ENCODE assay signal across 1 cellular context in the genomic region with DNA sequence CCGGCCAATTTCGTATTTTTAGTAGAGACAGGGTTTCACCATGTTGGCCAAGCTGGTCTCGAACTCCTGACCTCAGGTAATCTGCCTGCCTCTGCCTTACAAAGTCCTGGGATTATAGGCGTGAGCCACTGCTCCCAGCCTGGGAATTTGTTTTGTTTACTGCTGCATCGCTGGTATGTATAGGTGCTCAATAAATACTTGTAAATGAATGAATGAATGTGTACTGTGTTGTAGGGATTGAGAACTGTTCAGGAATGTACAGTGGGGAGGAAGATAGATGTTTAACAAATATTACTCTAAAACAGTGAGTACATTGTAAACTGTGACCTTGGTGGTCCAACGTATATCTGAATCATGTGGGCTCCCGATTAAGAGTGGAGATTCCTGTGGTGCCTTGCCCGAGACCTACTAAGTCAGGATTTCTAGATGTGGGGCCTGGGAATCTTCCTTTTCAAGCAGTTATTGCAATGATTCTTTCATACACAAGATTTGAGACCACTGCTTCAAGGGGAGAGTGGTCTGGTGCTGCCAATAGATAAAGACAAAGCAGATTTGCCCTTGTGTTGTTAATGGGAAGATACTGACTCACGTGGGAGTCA.
TF ChIP-seq lines count a peak whose summit lies in the region.

No MANE protein-coding gene starts in this region.

TF ChIP-seq in GM23338, 12 proteins besides CTCF, POLR2A, EP300 and RAD21 (continued from another document):
- TF ChIP-seq, protein P1, sequence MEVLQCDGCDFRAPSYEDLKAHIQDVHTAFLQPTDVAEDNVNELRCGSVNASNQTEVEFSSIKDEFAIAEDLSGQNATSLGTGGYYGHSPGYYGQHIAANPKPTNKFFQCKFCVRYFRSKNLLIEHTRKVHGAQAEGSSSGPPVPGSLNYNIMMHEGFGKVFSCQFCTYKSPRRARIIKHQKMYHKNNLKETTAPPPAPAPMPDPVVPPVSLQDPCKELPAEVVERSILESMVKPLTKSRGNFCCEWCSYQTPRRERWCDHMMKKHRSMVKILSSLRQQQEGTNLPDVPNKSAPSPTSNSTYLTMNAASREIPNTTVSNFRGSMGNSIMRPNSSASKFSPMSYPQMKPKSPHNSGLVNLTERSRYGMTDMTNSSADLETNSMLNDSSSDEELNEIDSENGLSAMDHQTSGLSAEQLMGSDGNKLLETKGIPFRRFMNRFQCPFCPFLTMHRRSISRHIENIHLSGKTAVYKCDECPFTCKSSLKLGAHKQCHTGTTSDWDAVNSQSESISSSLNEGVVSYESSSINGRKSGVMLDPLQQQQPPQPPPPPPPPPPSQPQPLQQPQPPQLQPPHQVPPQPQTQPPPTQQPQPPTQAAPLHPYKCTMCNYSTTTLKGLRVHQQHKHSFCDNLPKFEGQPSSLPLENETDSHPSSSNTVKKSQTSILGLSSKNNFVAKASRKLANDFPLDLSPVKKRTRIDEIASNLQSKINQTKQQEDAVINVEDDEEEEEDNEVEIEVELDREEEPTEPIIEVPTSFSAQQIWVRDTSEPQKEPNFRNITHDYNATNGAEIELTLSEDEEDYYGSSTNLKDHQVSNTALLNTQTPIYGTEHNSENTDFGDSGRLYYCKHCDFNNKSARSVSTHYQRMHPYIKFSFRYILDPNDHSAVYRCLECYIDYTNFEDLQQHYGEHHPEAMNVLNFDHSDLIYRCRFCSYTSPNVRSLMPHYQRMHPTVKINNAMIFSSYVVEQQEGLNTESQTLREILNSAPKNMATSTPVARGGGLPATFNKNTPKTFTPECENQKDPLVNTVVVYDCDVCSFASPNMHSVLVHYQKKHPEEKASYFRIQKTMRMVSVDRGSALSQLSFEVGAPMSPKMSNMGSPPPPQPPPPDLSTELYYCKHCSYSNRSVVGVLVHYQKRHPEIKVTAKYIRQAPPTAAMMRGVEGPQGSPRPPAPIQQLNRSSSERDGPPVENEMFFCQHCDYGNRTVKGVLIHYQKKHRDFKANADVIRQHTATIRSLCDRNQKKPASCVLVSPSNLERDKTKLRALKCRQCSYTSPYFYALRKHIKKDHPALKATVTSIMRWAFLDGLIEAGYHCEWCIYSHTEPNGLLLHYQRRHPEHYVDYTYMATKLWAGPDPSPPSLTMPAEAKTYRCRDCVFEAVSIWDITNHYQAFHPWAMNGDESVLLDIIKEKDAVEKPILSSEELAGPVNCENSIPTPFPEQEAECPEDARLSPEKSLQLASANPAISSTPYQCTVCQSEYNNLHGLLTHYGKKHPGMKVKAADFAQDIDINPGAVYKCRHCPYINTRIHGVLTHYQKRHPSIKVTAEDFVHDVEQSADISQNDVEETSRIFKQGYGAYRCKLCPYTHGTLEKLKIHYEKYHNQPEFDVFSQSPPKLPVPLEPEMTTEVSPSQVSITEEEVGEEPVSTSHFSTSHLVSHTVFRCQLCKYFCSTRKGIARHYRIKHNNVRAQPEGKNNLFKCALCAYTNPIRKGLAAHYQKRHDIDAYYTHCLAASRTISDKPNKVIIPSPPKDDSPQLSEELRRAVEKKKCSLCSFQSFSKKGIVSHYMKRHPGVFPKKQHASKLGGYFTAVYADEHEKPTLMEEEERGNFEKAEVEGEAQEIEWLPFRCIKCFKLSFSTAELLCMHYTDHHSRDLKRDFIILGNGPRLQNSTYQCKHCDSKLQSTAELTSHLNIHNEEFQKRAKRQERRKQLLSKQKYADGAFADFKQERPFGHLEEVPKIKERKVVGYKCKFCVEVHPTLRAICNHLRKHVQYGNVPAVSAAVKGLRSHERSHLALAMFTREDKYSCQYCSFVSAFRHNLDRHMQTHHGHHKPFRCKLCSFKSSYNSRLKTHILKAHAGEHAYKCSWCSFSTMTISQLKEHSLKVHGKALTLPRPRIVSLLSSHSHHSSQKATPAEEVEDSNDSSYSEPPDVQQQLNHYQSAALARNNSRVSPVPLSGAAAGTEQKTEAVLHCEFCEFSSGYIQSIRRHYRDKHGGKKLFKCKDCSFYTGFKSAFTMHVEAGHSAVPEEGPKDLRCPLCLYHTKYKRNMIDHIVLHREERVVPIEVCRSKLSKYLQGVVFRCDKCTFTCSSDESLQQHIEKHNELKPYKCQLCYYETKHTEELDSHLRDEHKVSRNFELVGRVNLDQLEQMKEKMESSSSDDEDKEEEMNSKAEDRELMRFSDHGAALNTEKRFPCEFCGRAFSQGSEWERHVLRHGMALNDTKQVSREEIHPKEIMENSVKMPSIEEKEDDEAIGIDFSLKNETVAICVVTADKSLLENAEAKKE (CRISPR knock-in tag; IDR thresholded peaks at IDR 0.05) = no peak
- no peak for TF ChIP-seq EZH2phosphoT487 (IDR thresholded peaks at IDR 0.05; ENCODE audit: unreplicated experiment)
- TF ChIP-seq, protein P2, sequence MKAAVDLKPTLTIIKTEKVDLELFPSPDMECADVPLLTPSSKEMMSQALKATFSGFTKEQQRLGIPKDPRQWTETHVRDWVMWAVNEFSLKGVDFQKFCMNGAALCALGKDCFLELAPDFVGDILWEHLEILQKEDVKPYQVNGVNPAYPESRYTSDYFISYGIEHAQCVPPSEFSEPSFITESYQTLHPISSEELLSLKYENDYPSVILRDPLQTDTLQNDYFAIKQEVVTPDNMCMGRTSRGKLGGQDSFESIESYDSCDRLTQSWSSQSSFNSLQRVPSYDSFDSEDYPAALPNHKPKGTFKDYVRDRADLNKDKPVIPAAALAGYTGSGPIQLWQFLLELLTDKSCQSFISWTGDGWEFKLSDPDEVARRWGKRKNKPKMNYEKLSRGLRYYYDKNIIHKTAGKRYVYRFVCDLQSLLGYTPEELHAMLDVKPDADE (IDR thresholded peaks at IDR 0.05) = no peak
- TF ChIP-seq POLR2AphosphoS5 (IDR thresholded peaks at IDR 0.05; ENCODE audit: low read depth) = no peak
- no peak for TF ChIP-seq STAT1 (IDR thresholded peaks at IDR 0.05; ENCODE audit: unreplicated experiment)
- TF ChIP-seq, protein P3, sequence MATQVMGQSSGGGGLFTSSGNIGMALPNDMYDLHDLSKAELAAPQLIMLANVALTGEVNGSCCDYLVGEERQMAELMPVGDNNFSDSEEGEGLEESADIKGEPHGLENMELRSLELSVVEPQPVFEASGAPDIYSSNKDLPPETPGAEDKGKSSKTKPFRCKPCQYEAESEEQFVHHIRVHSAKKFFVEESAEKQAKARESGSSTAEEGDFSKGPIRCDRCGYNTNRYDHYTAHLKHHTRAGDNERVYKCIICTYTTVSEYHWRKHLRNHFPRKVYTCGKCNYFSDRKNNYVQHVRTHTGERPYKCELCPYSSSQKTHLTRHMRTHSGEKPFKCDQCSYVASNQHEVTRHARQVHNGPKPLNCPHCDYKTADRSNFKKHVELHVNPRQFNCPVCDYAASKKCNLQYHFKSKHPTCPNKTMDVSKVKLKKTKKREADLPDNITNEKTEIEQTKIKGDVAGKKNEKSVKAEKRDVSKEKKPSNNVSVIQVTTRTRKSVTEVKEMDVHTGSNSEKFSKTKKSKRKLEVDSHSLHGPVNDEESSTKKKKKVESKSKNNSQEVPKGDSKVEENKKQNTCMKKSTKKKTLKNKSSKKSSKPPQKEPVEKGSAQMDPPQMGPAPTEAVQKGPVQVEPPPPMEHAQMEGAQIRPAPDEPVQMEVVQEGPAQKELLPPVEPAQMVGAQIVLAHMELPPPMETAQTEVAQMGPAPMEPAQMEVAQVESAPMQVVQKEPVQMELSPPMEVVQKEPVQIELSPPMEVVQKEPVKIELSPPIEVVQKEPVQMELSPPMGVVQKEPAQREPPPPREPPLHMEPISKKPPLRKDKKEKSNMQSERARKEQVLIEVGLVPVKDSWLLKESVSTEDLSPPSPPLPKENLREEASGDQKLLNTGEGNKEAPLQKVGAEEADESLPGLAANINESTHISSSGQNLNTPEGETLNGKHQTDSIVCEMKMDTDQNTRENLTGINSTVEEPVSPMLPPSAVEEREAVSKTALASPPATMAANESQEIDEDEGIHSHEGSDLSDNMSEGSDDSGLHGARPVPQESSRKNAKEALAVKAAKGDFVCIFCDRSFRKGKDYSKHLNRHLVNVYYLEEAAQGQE (IDR thresholded peaks at IDR 0.05; ENCODE audit: unreplicated experiment) = no peak
- no peak for TF ChIP-seq CREB1 (CRISPR knock-in tag; IDR thresholded peaks at IDR 0.05; ENCODE audit: low read depth)
- TF ChIP-seq ZNF114 (CRISPR knock-in tag; IDR thresholded peaks at IDR 0.05) = no peak
- no peak for TF ChIP-seq ZNF331 (CRISPR knock-in tag; IDR thresholded peaks at IDR 0.05; ENCODE audit: low read depth)
- TF ChIP-seq EZH2 (IDR thresholded peaks at IDR 0.05; ENCODE audit: low read depth, unreplicated experiment) = no peak
